Comparison of ENCODE assay signal across 22 cellular contexts in genomic region chr2:144975881-144976280, GRCh38.
"Had no signal": no experiment of that assay in that cellular context is flagged by ENCODE, and none has a peak within 500 bp of the region (broad histone marks: within the 10 kb centered on the region; RNA-seq: fewer than 3 reads in every experiment).

No MANE protein-coding gene starts in this region.

- FAIRE-seq: bronchial epithelial cell, islet of Langerhans had no signal

- H3K27me3 ChIP-seq: colonic mucosa, heart right ventricle, ovary, sigmoid colon, uterus had no signal

- DNase-seq: activated CD4-positive, alpha-beta T cell treated with anti-CD3 and anti-CD28 coated beads for 1 hour; activated CD4-positive, alpha-beta T cell treated with anti-CD3 and anti-CD28 coated beads, Interleukin-2, amount 50 U/mL, for 1 hour; activated CD8-positive, alpha-beta T cell treated with anti-CD3 and anti-CD28 coated beads for 36 hours; activated naive CD4-positive, alpha-beta T cell; activated T-cell treated with anti-CD3 and anti-CD28 coated beads, Interleukin-2, amount 50 U/mL, for 48 hours; colonic mucosa; effector memory CD8-positive, alpha-beta T cell; erythroblast; heart right ventricle; left ventricle myocardium inferior; naive thymus-derived CD4-positive, alpha-beta T cell; ovary; sigmoid colon; stimulated activated CD4-positive, alpha-beta T cell treated with anti-CD3 and anti-CD28 coated beads, Interleukin-2, amount 100 ng/mL, for 24 hours; stimulated activated naive CD4-positive, alpha-beta T cell; T-helper 2 cell; uterus had no signal

- H3K4me3 ChIP-seq: colonic mucosa, heart right ventricle, left ventricle myocardium inferior, ovary, prostate gland, sigmoid colon, smooth muscle cell, thoracic aorta, uterus had no signal

- H3K27ac ChIP-seq: colonic mucosa, heart right ventricle, left ventricle myocardium inferior, ovary, prostate gland, sigmoid colon, thoracic aorta, uterus had no signal
